In the genomic region with DNA sequence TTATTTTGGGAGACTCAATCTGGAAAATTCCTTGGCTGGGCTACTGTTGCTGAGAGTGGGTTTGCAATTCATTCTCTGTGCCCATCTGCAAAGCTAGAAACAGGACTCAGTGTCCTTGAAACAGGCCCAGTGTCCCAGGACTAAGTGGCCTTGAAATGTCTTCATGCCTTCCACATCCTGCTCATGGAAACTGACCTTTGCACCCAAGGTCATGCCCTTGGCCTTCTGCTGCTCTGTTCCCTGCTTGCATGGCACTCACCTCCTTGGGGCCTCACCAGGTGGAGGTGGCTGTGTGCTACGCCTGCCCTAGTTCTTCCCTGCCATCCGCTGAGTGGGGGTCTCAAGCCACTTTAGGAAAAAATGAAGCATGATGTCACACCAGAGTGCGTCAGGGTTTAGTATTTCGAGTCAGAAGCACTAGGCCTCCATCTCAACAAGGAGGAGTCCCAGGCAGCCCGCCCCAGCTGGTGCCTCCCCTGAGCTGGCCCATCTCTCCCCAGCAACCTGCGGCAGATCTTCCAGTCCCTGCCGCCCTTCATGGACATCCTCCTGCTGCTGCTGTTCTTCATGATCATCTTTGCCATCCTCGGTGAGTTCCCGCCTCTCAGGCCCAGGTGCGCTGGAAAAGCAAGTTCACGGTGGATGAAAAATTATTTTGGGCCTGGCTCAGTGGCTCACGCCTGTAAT, we compare ENCODE assay signal across 20 cellular contexts. TPM values are rescaled to one million over a fixed set of nuclear protein-coding genes. Genes with fewer than 3 reads are reported as not detected.
DNase-seq lines count a peak whose midpoint lies in the region; ATAC-seq, FAIRE-seq and TF ChIP-seq lines count a peak whose summit lies in the region.
"Had no signal": no experiment of that assay in that cellular context is flagged by ENCODE, and none has a peak within 500 bp of the region (broad histone marks: within the 10 kb centered on the region; RNA-seq: fewer than 3 reads in every experiment).

No MANE protein-coding gene starts in this region.

- H3K27me3 ChIP-seq in heart right ventricle (no peaks in the 10 kb centered on the region), adrenal gland (no peaks in the 10 kb centered on the region), mesenchymal stem cell (ENCODE audit: control insufficient read depth in 1 of 2, insufficient read depth in 1 of 2, low read length in 2 of 2) (no peaks in the 10 kb centered on the region), thoracic aorta (replicated peaks; ENCODE audit: insufficient read depth) (no peaks in the 10 kb centered on the region), small intestine (ENCODE audit: control insufficient read depth in 2 of 2, insufficient read depth in 2 of 2, low read length in 2 of 2) (no peaks in the 10 kb centered on the region)
- H3K27me3 ChIP-seq: BE2C had no signal

- peak overlapping the region in 1 of 2 experiments; percentile 28 for H3K18ac ChIP-seq in mesenchymal stem cell (ENCODE audit: low read depth in 1 of 2, low read length in 2 of 2)

- no peak overlapping the region for H3K9ac ChIP-seq in mesenchymal stem cell (ENCODE audit: low read length)

- no peak overlapping the region for H3K23ac ChIP-seq in mesenchymal stem cell (ENCODE audit: low read length in 2 of 2)

- no peak overlapping the region for H3K4me2 ChIP-seq in mesenchymal stem cell (ENCODE audit: low read length, poor library complexity, severe bottlenecking)
- H3K4me2 ChIP-seq: A549 had no signal

- H2AK5ac ChIP-seq in mesenchymal stem cell (ENCODE audit: low read length, severe bottlenecking) = no peak overlapping the region

- H3K36me3 ChIP-seq in heart right ventricle = peaks cover 0 to 99% (median 48%) of the 10 kb centered on the region in 9 donors
- peaks cover 0 to 73% of the 10 kb centered on the region in 2 donors for H3K36me3 ChIP-seq in adrenal gland (replicated peaks in 1 of 2)
- H3K36me3 ChIP-seq in mesenchymal stem cell (ENCODE audit: control insufficient read depth in 1 of 2, insufficient read depth in 2 of 2, low read depth in 1 of 2, low read length in 2 of 2) = peaks cover 51 to 59% of the 10 kb centered on the region in 2 experiments
- H3K36me3 ChIP-seq in thoracic aorta = peaks cover 53% of the 10 kb centered on the region
- H3K36me3 ChIP-seq in small intestine (ENCODE audit: control insufficient read depth in 2 of 2, insufficient read depth in 2 of 2, low read length in 2 of 2) = peaks cover 7 to 11% of the 10 kb centered on the region in 2 donors

- FAIRE-seq in small intestine (lab: Jason Lieb, UNC) = no peak
- FAIRE-seq: A549 had no signal

- H3K4me1 ChIP-seq in heart right ventricle (peaks cover 11 to 42% (median 29%) of the 10 kb centered on the region in 9 donors), adrenal gland (replicated peaks in 1 of 2) (peaks cover 27 to 51% of the 10 kb centered on the region in 2 donors), mesenchymal stem cell (ENCODE audit: control insufficient read depth, insufficient read depth, low read depth, low read length) (peaks cover 9% of the 10 kb centered on the region), thoracic aorta (ENCODE audit: control insufficient read depth in 1 of 2, low read depth in 2 of 2) (peaks cover 23 to 35% of the 10 kb centered on the region in 2 donors), small intestine (ENCODE audit: control insufficient read depth in 2 of 2, insufficient read depth in 1 of 2, low read depth in 1 of 2, low read length in 1 of 2) (no peaks in the 10 kb centered on the region)

- H3K27ac ChIP-seq in heart right ventricle (peak overlapping the region in 8 of 10 donors; percentile 12 to 92 (median 69)), adrenal gland (peak overlapping the region in 4 of 5 donors; percentile 14 to 88 (median 56)), mesenchymal stem cell (ENCODE audit: low read length, poor library complexity, severe bottlenecking) (no peak overlapping the region), thoracic aorta (peak overlapping the region; percentile 21 to 86), small intestine (ENCODE audit: low read depth in 1 of 2, low read length in 1 of 2) (no peak overlapping the region)
- H3K27ac ChIP-seq: A549 had no signal

- H3K4ac ChIP-seq in mesenchymal stem cell (ENCODE audit: low read depth in 1 of 2, low read length in 2 of 2) = no peak overlapping the region

- no peak overlapping the region for H4K8ac ChIP-seq in mesenchymal stem cell (ENCODE audit: low read length)

- H3K79me1 ChIP-seq in mesenchymal stem cell (replicated peaks; ENCODE audit: low read length, poor library complexity, severe bottlenecking) = no peaks in the 10 kb centered on the region

- no peak for DNase-seq in heart right ventricle
- DNase-seq in Right ventricle myocardium superior = no peak
- no peak for DNase-seq in adrenal gland
- DNase-seq in mesenchymal stem cell = no peak
- DNase-seq in thoracic aorta (ENCODE audit: low spot score) = no peak
- DNase-seq in small intestine = no peak
- DNase-seq in AG20443 (ENCODE audit: low spot score) = no peak
- DNase-seq: BE2C, H9, HFFc6, KBM-7, NCI-H1092, NCI-H1436, NCI-H187 treated with DMSO at 0.1 percent for 48 hours, NCI-H2107, NCI-H2227 treated with DMSO at 0.1 percent for 48 hours, NCI-H510A, SHP77 had no signal

- peak overlapping the region in 1 of 2 experiments; percentile 15 for H2BK12ac ChIP-seq in mesenchymal stem cell (ENCODE audit: low read length in 2 of 2)

- H2BK5ac ChIP-seq in mesenchymal stem cell (ENCODE audit: low read depth, low read length, poor library complexity, severe bottlenecking) = no peak overlapping the region

- no peak overlapping the region for H2AFZ ChIP-seq in mesenchymal stem cell (ENCODE audit: low read depth, low read length)

- intact Hi-C loops in heart right ventricle (cut with DNase I) = no loop called here
- intact Hi-C loops in Right ventricle myocardium superior (cut with DNase I) = no loop called here
- intact Hi-C loops in adrenal gland (cut with DNase I) = no loop called here

- H3K14ac ChIP-seq in mesenchymal stem cell (ENCODE audit: low read length in 2 of 2) = no peak overlapping the region

- H3K9me3 ChIP-seq in heart right ventricle = no peaks in the 10 kb centered on the region
- H3K9me3 ChIP-seq in adrenal gland (replicated peaks in 1 of 3) = no peaks in the 10 kb centered on the region
- no peaks in the 10 kb centered on the region for H3K9me3 ChIP-seq in mesenchymal stem cell (ENCODE audit: control insufficient read depth, low read length)
- H3K9me3 ChIP-seq in thoracic aorta = no peaks in the 10 kb centered on the region
- H3K9me3 ChIP-seq in small intestine (ENCODE audit: control insufficient read depth, low read depth) = no peaks in the 10 kb centered on the region
- H3K9me3 ChIP-seq: A549, BE2C had no signal

- H3K4me3 ChIP-seq in heart right ventricle = no peak overlapping the region
- no peak overlapping the region for H3K4me3 ChIP-seq in adrenal gland
- no peak overlapping the region for H3K4me3 ChIP-seq in mesenchymal stem cell (ENCODE audit: insufficient read depth in 1 of 2, low read depth in 1 of 2, low read length in 2 of 2)
- H3K4me3 ChIP-seq in thoracic aorta = no peak overlapping the region
- H3K4me3 ChIP-seq in small intestine (ENCODE audit: low read depth in 1 of 2, low read length in 2 of 2) = no peak overlapping the region
- H3K4me3 ChIP-seq: A549 had no signal

- no peak for TF ChIP-seq POLR2A in adrenal gland (IDR thresholded peaks at IDR 0.05)

- WGBS in heart right ventricle, 2 donors = 96 to 97% methylated on average over 12 of the region's 12 CpGs
- 94 to 97% (median 95%) methylated on average over 12 of the region's 12 CpGs for WGBS in adrenal gland, 4 donors
- WGBS in mesenchymal stem cell = 98% methylated on average over 12 of the region's 12 CpGs
- 96 to 99% (median 98%) methylated on average over 12 of the region's 12 CpGs for WGBS in small intestine, 3 donors

- ATAC-seq in heart right ventricle (peak in 2 of 8 donors; percentile 3 to 4), Right ventricle myocardium superior (ENCODE audit: poor library complexity) (no peak), thoracic aorta (ENCODE audit: insufficient number of reproducible peaks, low FRiP score, low read depth) (no peak), HG02870 (IDR thresholded peaks at IDR 0.05; ENCODE audit: unreplicated experiment) (no peak)
- ATAC-seq: A549 had no signal

- TF ChIP-seq CTCF in heart right ventricle (IDR thresholded peaks at IDR 0.05) = no peak
- no peak for TF ChIP-seq CTCF in adrenal gland (IDR thresholded peaks at IDR 0.05)
- no peak for TF ChIP-seq CTCF in thoracic aorta (IDR thresholded peaks at IDR 0.05)

- no peak overlapping the region for H2BK120ac ChIP-seq in mesenchymal stem cell (ENCODE audit: low read depth, low read length)

- H4K91ac ChIP-seq in mesenchymal stem cell (ENCODE audit: low read length) = peak overlapping the region; percentile 52

- no peak overlapping the region for H2BK15ac ChIP-seq in mesenchymal stem cell (ENCODE audit: low read depth, poor library complexity, severe bottlenecking)

RNA-seq across cellular contexts. Expression of gene TPCN1, which starts 48.1 kb away (rescaled TPM):
- total RNA-seq in heart right ventricle (100 to 1,000 TPM in 8 of 10 donors, 10 to 100 TPM in 2; 81.9 to 163 (median 127) TPM), Right ventricle myocardium superior (128 TPM), adrenal gland (100 to 1,000 TPM in 3 of 8 donors, 10 to 100 TPM in 5; 50.4 to 144 (median 90.5) TPM), thoracic aorta (10 to 100 TPM; 84.1 to 93.5 TPM)
- polyA plus RNA-seq in heart right ventricle (100 to 1,000 TPM in 1 of 2 donors, 10 to 100 TPM in 1; 16.4 to 147 TPM), adrenal gland (100 to 1,000 TPM in 1 of 3 donors, 10 to 100 TPM in 2; 35.1 to 198 (median 80.6) TPM), small intestine (10 to 100 TPM; 12.2 to 40.0 (median 28.7) TPM)
- 57.5 TPM for polyA plus RNA-seq in mesenchymal stem cell (2013, experiment 1 of 2)
- polyA plus RNA-seq in mesenchymal stem cell (2013, experiment 2 of 2) = 58.5 TPM

Comparison
In these comparisons a context has a peak if more than half of its experiments do, and no peak if none do; other contexts are left out.
1. H3K27ac ChIP-seq: peak in heart right ventricle (8 of 10), adrenal gland (4 of 5) and thoracic aorta (2 of 2); none in mesenchymal stem cell (single experiment) and small intestine (0 of 2).